Comparison of ENCODE assay signal across 8 cellular contexts in the genomic region with DNA sequence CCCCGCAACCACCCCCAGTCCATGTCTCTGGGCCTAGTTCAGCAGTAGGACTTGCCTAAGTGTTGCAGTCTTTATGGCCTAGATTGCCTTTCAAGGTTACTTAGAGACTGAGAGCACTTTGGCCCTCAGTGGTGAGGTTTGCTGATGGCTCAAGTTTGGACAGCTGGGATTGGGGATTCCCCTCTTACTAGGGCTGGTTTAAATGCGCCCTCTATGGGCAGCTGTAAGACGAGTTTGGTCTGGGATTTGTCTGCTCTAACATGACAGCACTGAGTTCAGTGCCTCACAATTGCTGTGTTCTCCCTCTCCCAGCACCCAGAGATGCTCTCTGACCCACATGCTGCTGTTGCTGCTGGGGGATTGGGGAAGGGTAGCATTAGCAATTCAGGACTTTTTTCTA. TPM values are rescaled to one million over a fixed set of nuclear protein-coding genes. Genes with fewer than 3 reads are reported as not detected.
DNase-seq lines count a peak whose midpoint lies in the region; ATAC-seq and TF ChIP-seq lines count a peak whose summit lies in the region.

No MANE protein-coding gene starts in this region.

- no peak overlapping the region for H3K4me3 ChIP-seq in BE2C (ENCODE audit: low read depth, low read length)

- H3K36me3 Mint-ChIP-seq in glutamatergic neuron (ENCODE audit: unreplicated experiment), result no peaks in the 10 kb centered on the region
- no peaks in the 10 kb centered on the region for H3K36me3 Mint-ChIP-seq in stimulated activated memory B cell treated with anti-CD40 and anti-IgM and Interleukin-4, amounts not matched to agents 10 μg/mL and 1 μg/mL and 100 μg/mL, for 72 hours

- no peaks in the 10 kb centered on the region for H3K4me1 Mint-ChIP-seq in glutamatergic neuron (ENCODE audit: low read depth, unreplicated experiment)
- H3K4me1 Mint-ChIP-seq in stimulated activated memory B cell treated with anti-CD40 and anti-IgM and Interleukin-4, amounts not matched to agents 10 μg/mL and 1 μg/mL and 100 μg/mL, for 72 hours, result no peaks in the 10 kb centered on the region

- no peaks in the 10 kb centered on the region for H3K4me1 ChIP-seq in BE2C

- H3K4me3 Mint-ChIP-seq in glutamatergic neuron (ENCODE audit: unreplicated experiment), result no peak overlapping the region
- H3K4me3 Mint-ChIP-seq in stimulated activated memory B cell treated with anti-CD40 and anti-IgM and Interleukin-4, amounts not matched to agents 10 μg/mL and 1 μg/mL and 100 μg/mL, for 72 hours, result no peak overlapping the region

- H3K36me3 ChIP-seq in BE2C, result no peaks in the 10 kb centered on the region

- no peaks in the 10 kb centered on the region for H3K9me3 Mint-ChIP-seq in glutamatergic neuron (ENCODE audit: unreplicated experiment)
- H3K9me3 Mint-ChIP-seq in stimulated activated memory B cell treated with anti-CD40 and anti-IgM and Interleukin-4, amounts not matched to agents 10 μg/mL and 1 μg/mL and 100 μg/mL, for 72 hours, result no peaks in the 10 kb centered on the region

- no peaks in the 10 kb centered on the region for H3K9me3 ChIP-seq in BE2C

- DNase-seq in BE2C (no peak), NCI-H69 (lab: John Stamatoyannopoulos, UW) (peak; percentile 54), glutamatergic neuron (peak; percentile 22), NCI-H1048 (lab: John Stamatoyannopoulos, UW) (no peak)
- no peak for DNase-seq in effector CD4-positive, alpha-beta T cell

- no peaks in the 10 kb centered on the region for H3K27me3 ChIP-seq in BE2C

- no peak overlapping the region for H3K27ac Mint-ChIP-seq in glutamatergic neuron (ENCODE audit: unreplicated experiment)
- H3K27ac Mint-ChIP-seq in stimulated activated memory B cell treated with anti-CD40 and anti-IgM and Interleukin-4, amounts not matched to agents 10 μg/mL and 1 μg/mL and 100 μg/mL, for 72 hours, result no peak overlapping the region

- peak; percentile 33 for TF ChIP-seq CTCF in BE2C (IDR thresholded peaks at IDR 0.05; ENCODE audit: low read depth, low read length)
- peak; percentile 29 for TF ChIP-seq CTCF in glutamatergic neuron (IDR thresholded peaks at IDR 0.05; ENCODE audit: partially characterized antibody, unreplicated experiment)

- ATAC-seq in GM19438 (IDR thresholded peaks at IDR 0.05; ENCODE audit: low read depth, unreplicated experiment), result peak; percentile 95
- ATAC-seq in activated CD4-positive, CD25-positive, alpha-beta regulatory T cell treated with anti-CD3 and anti-CD28 coated beads, Interleukin-2, amount 50 U/mL, for 24 hours, result no peak
- ATAC-seq in stimulated activated memory B cell treated with anti-CD40 and anti-IgM and Interleukin-4, amounts not matched to agents 10 μg/mL and 1 μg/mL and 100 μg/mL, for 72 hours, result no peak

- H3K27me3 Mint-ChIP-seq in glutamatergic neuron (ENCODE audit: unreplicated experiment), result peaks cover 2% of the 10 kb centered on the region
- H3K27me3 Mint-ChIP-seq in stimulated activated memory B cell treated with anti-CD40 and anti-IgM and Interleukin-4, amounts not matched to agents 10 μg/mL and 1 μg/mL and 100 μg/mL, for 72 hours, result peaks cover 9% of the 10 kb centered on the region

RNA-seq across cellular contexts. Expression of gene DACH2, which starts 23.1 kb away (rescaled TPM):
- not detected for polyA plus RNA-seq in BE2C (2012; ENCODE audit: insufficient read depth, insufficient read length, low read depth)
- total RNA-seq in glutamatergic neuron (ENCODE audit: unreplicated experiment), result 1.3 TPM

Comparison
In these comparisons a context has a peak if more than half of its experiments do, and no peak if none do; other contexts are left out.
1. DNase-seq: peak in NCI-H69 (single experiment) and glutamatergic neuron (single experiment); none in BE2C (single experiment), effector CD4-positive, alpha-beta T cell (single experiment) and NCI-H1048 (single experiment).